ENCODE assay signal across 16 cellular contexts in the genomic region with DNA sequence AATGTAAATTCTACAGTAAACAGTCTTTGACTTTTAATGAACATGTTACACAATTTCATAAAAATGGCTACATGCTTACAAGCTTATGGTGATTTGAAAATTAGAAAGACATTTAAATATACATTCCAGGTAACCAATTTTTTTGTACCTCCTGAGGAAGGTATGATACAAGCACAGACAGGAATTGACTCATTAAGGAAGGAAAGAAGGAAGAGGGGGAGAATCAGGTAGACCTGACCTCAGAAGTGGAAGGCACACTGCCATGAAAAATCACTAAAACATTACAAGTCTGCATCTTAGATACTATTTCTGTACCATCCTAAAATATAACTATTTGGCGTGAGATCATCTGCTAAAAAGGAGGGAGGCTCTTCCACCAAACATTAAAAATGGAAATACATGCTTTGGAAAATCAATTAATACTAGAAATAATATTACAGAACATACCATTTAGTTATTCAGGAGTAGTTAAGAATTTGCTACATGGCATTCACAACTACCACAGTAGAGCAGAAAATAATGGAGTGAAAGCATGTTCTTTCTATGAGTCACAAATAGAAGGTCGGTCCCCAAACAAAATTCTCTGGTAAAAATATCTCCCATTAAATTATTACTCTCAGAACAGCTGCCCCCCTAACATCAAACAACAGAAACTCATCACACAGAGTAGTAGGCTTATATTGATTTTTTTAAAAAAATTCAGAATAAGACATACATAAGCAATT.
"Had no signal": no experiment of that assay in that cellular context is flagged by ENCODE, and none has a peak within 500 bp of the region (broad histone marks: within the 10 kb centered on the region; RNA-seq: fewer than 3 reads in every experiment).

No MANE protein-coding gene starts in this region.

- H3K4me3 ChIP-seq: lung had no signal

- H3K27ac Mint-ChIP-seq: activated CD4-positive, alpha-beta memory T cell treated with anti-CD3 and anti-CD28 coated beads, Interleukin-2, amount 10 ng/mL, durations not matched to agents 7 days and 5 days; stimulated activated memory B cell treated with anti-CD40 and anti-IgM and Interleukin-4, amounts not matched to agents 10 μg/mL and 1 μg/mL and 100 μg/mL, for 72 hours; T-helper 1 cell treated with Interleukin-12 subunit alpha and Interleukin-12 subunit beta and Interleukin-4 antibody, amounts not matched to agents 30 μg/mL and 1 μg/mL, for 36 hours had no signal

- DNase-seq: activated CD4-positive, alpha-beta memory T cell treated with anti-CD3 and anti-CD28 coated beads, Interleukin-2, amount 10 ng/mL, durations not matched to agents 7 days and 5 days; activated CD4-positive, alpha-beta T cell treated with anti-CD3 and anti-CD28 coated beads for 4 hours; activated effector memory CD4-positive, alpha-beta T cell treated with Interleukin-2 at 50 U/mL for 16 hours; activated naive CD4-positive, alpha-beta T cell treated with anti-CD3 and anti-CD28 coated beads, Interleukin-2, amount 50 U/mL, for 16 hours; activated T-cell treated with anti-CD3 and anti-CD28 coated beads, Interleukin-2, amount 50 U/mL, for 4 hours; central memory CD4-positive, alpha-beta T cell; cortex of kidney; effector CD8-positive, alpha-beta T cell; head of caudate nucleus; naive thymus-derived CD4-positive, alpha-beta T cell; posterior cingulate gyrus; retina; stimulated activated CD4-positive, alpha-beta T cell treated with anti-CD3 and anti-CD28 coated beads, Interleukin-2, amount 100 ng/mL, for 48 hours had no signal

- H3K4me3 Mint-ChIP-seq: activated CD4-positive, alpha-beta memory T cell treated with anti-CD3 and anti-CD28 coated beads, Interleukin-2, amount 10 ng/mL, durations not matched to agents 7 days and 5 days; activated T-cell treated with anti-CD3 and anti-CD28 coated beads, Interleukin-2, amount 50 U/mL, for 4 hours; naive thymus-derived CD4-positive, alpha-beta T cell; stimulated activated memory B cell treated with anti-CD40 and anti-IgM and Interleukin-4, amounts not matched to agents 10 μg/mL and 1 μg/mL and 100 μg/mL, for 72 hours; T-helper 1 cell treated with Interleukin-12 subunit alpha and Interleukin-12 subunit beta and Interleukin-4 antibody, amounts not matched to agents 30 μg/mL and 1 μg/mL, for 36 hours had no signal

- H3K27me3 Mint-ChIP-seq: activated CD4-positive, alpha-beta memory T cell treated with anti-CD3 and anti-CD28 coated beads, Interleukin-2, amount 10 ng/mL, durations not matched to agents 7 days and 5 days; naive thymus-derived CD4-positive, alpha-beta T cell; stimulated activated memory B cell treated with anti-CD40 and anti-IgM and Interleukin-4, amounts not matched to agents 10 μg/mL and 1 μg/mL and 100 μg/mL, for 72 hours had no signal

- H3K4me1 Mint-ChIP-seq: stimulated activated memory B cell treated with anti-CD40 and anti-IgM and Interleukin-4, amounts not matched to agents 10 μg/mL and 1 μg/mL and 100 μg/mL, for 72 hours had no signal

- H3K9me3 Mint-ChIP-seq: activated CD4-positive, alpha-beta memory T cell treated with anti-CD3 and anti-CD28 coated beads, Interleukin-2, amount 10 ng/mL, durations not matched to agents 7 days and 5 days; activated T-cell treated with anti-CD3 and anti-CD28 coated beads, Interleukin-2, amount 50 U/mL, for 4 hours; naive thymus-derived CD4-positive, alpha-beta T cell; stimulated activated memory B cell treated with anti-CD40 and anti-IgM and Interleukin-4, amounts not matched to agents 10 μg/mL and 1 μg/mL and 100 μg/mL, for 72 hours; T-helper 1 cell treated with Interleukin-12 subunit alpha and Interleukin-12 subunit beta and Interleukin-4 antibody, amounts not matched to agents 30 μg/mL and 1 μg/mL, for 36 hours had no signal
